Comparison of ENCODE assay signal across 8 cellular contexts in the genomic region with DNA sequence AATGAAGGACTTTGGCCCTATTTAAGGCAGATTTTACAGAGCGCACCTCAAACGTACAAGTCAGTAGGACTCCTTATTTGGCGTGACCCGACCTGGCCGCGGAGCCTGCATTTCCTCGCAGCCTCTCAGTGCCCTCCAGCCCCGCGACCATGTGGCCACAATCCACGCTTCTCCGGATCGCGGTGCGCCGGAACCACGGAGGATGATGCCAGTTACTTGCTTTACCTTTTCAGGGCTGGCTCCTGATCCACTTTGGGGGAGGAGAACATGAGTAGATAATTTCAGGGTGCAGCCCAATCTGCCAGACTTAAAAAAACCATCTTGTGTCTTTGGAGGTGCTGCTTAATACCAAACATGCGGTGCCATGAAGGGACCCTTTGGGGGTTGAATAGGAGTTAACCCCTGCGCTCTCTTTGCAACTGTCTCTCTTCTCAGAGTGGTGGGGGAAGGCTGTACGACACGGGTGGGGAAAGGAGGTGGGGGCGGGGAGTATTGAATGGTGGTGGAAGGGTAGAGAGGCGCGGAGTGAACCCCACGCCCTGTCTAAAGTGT. TPM values are rescaled to one million over a fixed set of nuclear protein-coding genes. Genes with fewer than 3 reads are reported as not detected.
DNase-seq lines count a peak whose midpoint lies in the region; ATAC-seq and TF ChIP-seq lines count a peak whose summit lies in the region.

No MANE protein-coding gene starts in this region.

- no peak for TF ChIP-seq EP300 in transverse colon (IDR thresholded peaks at IDR 0.05; ENCODE audit: low read depth)

- BruUV-seq in OCI-LY7 (replicated peaks; lab: Mats Ljungman, UMichigan): no TSS peak
- no TSS peak for BruUV-seq in mammary epithelial cell (replicated peaks; lab: Mats Ljungman, UMichigan)

- H3K27me3 ChIP-seq in BE2C (no peaks in the 10 kb centered on the region), mammary epithelial cell (ENCODE audit: insufficient read depth, low read length) (peaks cover 1% of the 10 kb centered on the region), transverse colon (no peaks in the 10 kb centered on the region)

- DNase-seq in BE2C (no peak), OCI-LY7 (ENCODE audit: low spot score) (no peak), mammary epithelial cell (no peak), lung microvascular endothelial cell (ENCODE audit: low read depth in 2 of 2) (peak; percentile 10 to 12), transverse colon (peak; percentile 32), SHP77 (lab: John Stamatoyannopoulos, UW) (no peak)

- H3K79me2 ChIP-seq in OCI-LY7 (ENCODE audit: insufficient read depth, low read depth, low read length): no peaks in the 10 kb centered on the region
- no peaks in the 10 kb centered on the region for H3K79me2 ChIP-seq in mammary epithelial cell (ENCODE audit: insufficient read depth, low read length)

- no peak for TF ChIP-seq CTCF in BE2C (IDR thresholded peaks at IDR 0.05; ENCODE audit: low read depth, low read length)
- no peak for TF ChIP-seq CTCF in OCI-LY7 (conservative IDR thresholded peaks at IDR 0.05; ENCODE audit: low read length)
- no peak for TF ChIP-seq CTCF in mammary epithelial cell (conservative IDR thresholded peaks at IDR 0.05 in 1 of 2, IDR thresholded peaks at IDR 0.05 in 1 of 2; ENCODE audit: extremely low read depth in 1 of 2, insufficient read depth in 1 of 2, low read depth in 1 of 2, low read length in 2 of 2)
- no peak for TF ChIP-seq CTCF in transverse colon (IDR thresholded peaks at IDR 0.05)

- CTCF ChIA-PET in OCI-LY7 (lab: Charles Lee; ENCODE audit: unreplicated experiment): interaction anchor here (0.7 to 1.3 kb wide), 2 partner anchors 38 to 42 kb away, joined by 3 to 5 read pairs; no protein-coding TSS in a partner anchor
- CTCF ChIA-PET in mammary epithelial cell (lab: Charles Lee; ENCODE audit: low non-redundant PET): no interaction called here

- POLR2A ChIA-PET in OCI-LY7 (lab: Charles Lee): interaction anchor here (0.5 to 2.9 kb wide), 3 partner anchors 9 to 100 kb away, joined by 4 to 21 read pairs (median 5); no protein-coding TSS in a partner anchor

- TF ChIP-seq POLR2A in transverse colon (IDR thresholded peaks at IDR 0.05): no peak

- no peaks in the 10 kb centered on the region for H3K9me2 ChIP-seq in OCI-LY7 (ENCODE audit: insufficient read depth, low read length)

- H3K4me3 ChIP-seq in BE2C (ENCODE audit: low read depth, low read length) (peak overlapping the region; percentile 57), OCI-LY7 (ENCODE audit: low read depth, low read length, poor library complexity, severe bottlenecking) (peak overlapping the region; percentile 95), mammary epithelial cell (replicated peaks in 1 of 3; ENCODE audit: insufficient read depth in 1 of 3, low read depth in 2 of 3, low read length in 3 of 3) (peak overlapping the region in 2 of 3 experiments; percentile 83 to 92), transverse colon (peak overlapping the region; percentile 72 to 84 (median 75))

- ATAC-seq in GM21737 (IDR thresholded peaks at IDR 0.05; ENCODE audit: unreplicated experiment) (no peak), HG03196 (IDR thresholded peaks at IDR 0.05; ENCODE audit: unreplicated experiment) (no peak)

- H2AFZ ChIP-seq in OCI-LY7 (ENCODE audit: low read length) (peak overlapping the region; percentile 27; the same call in 1 of the 2 replicates), mammary epithelial cell (ENCODE audit: low read depth, low read length) (peak overlapping the region; percentile 97)

- intact Hi-C loops in OCI-LY7 (cut with micrococcal nuclease; ENCODE audit: unreplicated experiment): loop anchor here (2.0 kb wide), 1 partner anchor 42 kb away; no protein-coding TSS in a partner anchor
- intact Hi-C loops in mammary epithelial cell (cut with micrococcal nuclease): no loop called here
- intact Hi-C loops in transverse colon (cut with DNase I; ENCODE audit: low total_unique reads): no loop called here

- no peak overlapping the region for H3K9ac ChIP-seq in mammary epithelial cell (ENCODE audit: insufficient read depth, low read length)

- H4K20me1 ChIP-seq in OCI-LY7 (ENCODE audit: insufficient read depth, low read length): no peaks in the 10 kb centered on the region
- no peaks in the 10 kb centered on the region for H4K20me1 ChIP-seq in mammary epithelial cell (ENCODE audit: insufficient read depth, low read length)

- WGBS in mammary epithelial cell (ENCODE audit: low coverage, missing lambda C conversion rate): 14% methylated on average over 15 of the region's 24 CpGs
- WGBS in transverse colon (ENCODE audit: low coverage in 1 of 2), 2 donors: 18% methylated on average over 24 of the region's 24 CpGs; no CpG with 5 or more reads in 1 of the 2 donors

- no peak overlapping the region for H3K27ac ChIP-seq in OCI-LY7 (ENCODE audit: low read depth, low read length, poor library complexity, severe bottlenecking)
- H3K27ac ChIP-seq in mammary epithelial cell (ENCODE audit: insufficient read depth, low read depth, low read length): no peak overlapping the region
- H3K27ac ChIP-seq in transverse colon: peak overlapping the region; percentile 92 to 98 (median 96)

- in situ Hi-C loops in mammary epithelial cell (cut with MboI; ENCODE audit: low sequenced_read_pairs in 2 of 2) (no loop called here), transverse colon (cut with MboI; ENCODE audit: low pct_ligation_motif_present in 1 of 4, low pct_unique_long_range_greater_than_20kb in 1 of 4, low sequenced_read_pairs in 3 of 4) (no loop called here)

- H3K4me1 ChIP-seq in BE2C: 0 out of 2 replicates have a peak, but pooled peaks cover 2% of the 10 kb centered on the region
- peaks cover 14% of the 10 kb centered on the region for H3K4me1 ChIP-seq in OCI-LY7 (ENCODE audit: insufficient read depth, low read length, poor library complexity, severe bottlenecking)
- peaks cover 13% of the 10 kb centered on the region for H3K4me1 ChIP-seq in mammary epithelial cell (ENCODE audit: insufficient read depth, low read length)
- H3K4me1 ChIP-seq in transverse colon: peaks cover 7 to 27% (median 21%) of the 10 kb centered on the region in 4 donors

- H3K36me3 ChIP-seq in BE2C (no peaks in the 10 kb centered on the region), OCI-LY7 (ENCODE audit: insufficient read depth, low read length) (no peaks in the 10 kb centered on the region), mammary epithelial cell (ENCODE audit: insufficient read depth, low read length) (no peaks in the 10 kb centered on the region), transverse colon (no peaks in the 10 kb centered on the region)

- dilution Hi-C loops in mammary epithelial cell (cut with HindIII; ENCODE audit: low sequenced_read_pairs): no loop called here

- peak overlapping the region; percentile 91 for H3K4me2 ChIP-seq in OCI-LY7 (ENCODE audit: low read length)
- peak overlapping the region; percentile 93 for H3K4me2 ChIP-seq in mammary epithelial cell (ENCODE audit: insufficient read depth, low read depth, low read length)

- H3K9me3 ChIP-seq in BE2C (no peaks in the 10 kb centered on the region), OCI-LY7 (ENCODE audit: low read length) (no peaks in the 10 kb centered on the region), mammary epithelial cell (replicated peaks; ENCODE audit: insufficient read depth, low read length) (no peaks in the 10 kb centered on the region), transverse colon (no peaks in the 10 kb centered on the region)

RNA-seq across cellular contexts. Expression of gene FRAT1, which starts 1.5 kb away (rescaled TPM):
- polyA plus RNA-seq in BE2C (2012; ENCODE audit: insufficient read depth, insufficient read length, low read depth): 0.65 TPM
- 5.1 and 7.0 TPM in 2 replicates for total RNA-seq in OCI-LY7 (2014; rRNA removed; shearing (Covaris generic))
- total RNA-seq in OCI-LY7 (2022): 12.2 and 12.4 TPM in 2 replicates
- total RNA-seq in mammary epithelial cell: 1 to 10 TPM; 1.5 to 2.4 TPM
- 0.58 TPM for polyA plus RNA-seq in mammary epithelial cell
- not detected for polyA minus RNA-seq in mammary epithelial cell
- total RNA-seq in lung microvascular endothelial cell: 3.7 and 5.8 TPM in 2 replicates
- total RNA-seq in transverse colon: 10 to 100 TPM in 2 of 4 donors, 1 to 10 TPM in 2; 5.8 to 15.7 (median 10.3) TPM

RNA-seq across cellular contexts. Expression of gene FRAT2, which starts 14.0 kb away (rescaled TPM):
- 6.7 TPM for polyA plus RNA-seq in BE2C (2012; ENCODE audit: insufficient read depth, insufficient read length, low read depth)
- 9.3 and 12.3 TPM in 2 replicates for total RNA-seq in OCI-LY7 (2014; rRNA removed; shearing (Covaris generic))
- total RNA-seq in OCI-LY7 (2022) (18.3 and 18.4 TPM in 2 replicates), mammary epithelial cell (1 to 10 TPM; 5.0 to 5.3 TPM), lung microvascular endothelial cell (8.1 and 13.9 TPM in 2 replicates), transverse colon (10 to 100 TPM; 46.4 to 72.2 (median 54.6) TPM)
- polyA plus RNA-seq in mammary epithelial cell: 4.0 TPM
- 11.9 TPM for polyA minus RNA-seq in mammary epithelial cell

RNA-seq across cellular contexts. Expression of gene ARHGAP19, which starts 28.1 kb away (rescaled TPM):
- polyA plus RNA-seq in BE2C (2012; ENCODE audit: insufficient read depth, insufficient read length, low read depth): 5.4 TPM
- 33.3 and 34.1 TPM in 2 replicates for total RNA-seq in OCI-LY7 (2014; rRNA removed; shearing (Covaris generic))
- total RNA-seq in OCI-LY7 (2022): 60.5 and 73.1 TPM in 2 replicates
- 10 to 100 TPM; 10.8 to 20.5 TPM for total RNA-seq in mammary epithelial cell
- polyA plus RNA-seq in mammary epithelial cell: 7.4 TPM
- 11.0 TPM for polyA minus RNA-seq in mammary epithelial cell
- 6.2 and 8.3 TPM in 2 replicates for total RNA-seq in lung microvascular endothelial cell
- 1 to 10 TPM; 4.5 to 8.4 (median 7.4) TPM for total RNA-seq in transverse colon

Comparison
In these comparisons a context has a peak if more than half of its experiments do, and no peak if none do; other contexts are left out.
1. DNase-seq: peak in lung microvascular endothelial cell (2 of 2) and transverse colon (single experiment); none in BE2C (single experiment), OCI-LY7 (single experiment), mammary epithelial cell (single experiment) and SHP77 (0 of 2).
2. H3K27ac ChIP-seq: peak in transverse colon (4 of 4); none in OCI-LY7 (single experiment) and mammary epithelial cell (single experiment).
3. Peak in every context shown above with its lines, with median percentiles within 50 percentile points of each other: H3K4me3 ChIP-seq.